ENCODE assay signal across 8 cellular contexts in the genomic region with DNA sequence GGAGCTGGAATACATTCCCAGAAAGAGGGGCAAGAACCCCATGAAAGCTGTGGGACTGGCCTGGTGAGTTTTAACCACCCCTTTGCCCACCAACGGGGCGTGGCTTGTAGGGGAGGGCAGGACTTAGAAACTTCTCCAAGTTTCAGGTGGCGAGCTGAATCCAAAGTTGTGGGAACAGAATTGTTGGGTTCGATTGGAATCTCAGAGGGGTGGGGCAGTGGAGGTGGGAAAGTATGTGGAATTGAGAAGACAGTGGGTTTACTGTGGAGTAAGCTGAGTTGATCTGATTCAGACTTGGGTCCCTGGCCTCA. TPM values are rescaled to one million over a fixed set of nuclear protein-coding genes. Genes with fewer than 3 reads are reported as not detected.
DNase-seq lines count a peak whose midpoint lies in the region; ATAC-seq lines count a peak whose summit lies in the region.

No MANE protein-coding gene starts in this region.

- peak overlapping the region; percentile 99 for H3K4me3 Mint-ChIP-seq in activated CD4-positive, alpha-beta T cell treated with anti-CD3 and anti-CD28 coated beads, Interleukin-2, amount 10 ng/mL, durations not matched to agents 24 days and 14 days
- peak overlapping the region; percentile 97 for H3K4me3 Mint-ChIP-seq in activated naive CD8-positive, alpha-beta T cell treated with anti-CD3 and anti-CD28 coated beads, Interleukin-2, amount 50 U/mL, for 24 hours

- no peak for ATAC-seq in activated naive CD8-positive, alpha-beta T cell treated with anti-CD3 and anti-CD28 coated beads, Interleukin-2, amount 50 U/mL, for 24 hours
- ATAC-seq in left colon (no peak), HG02642 (IDR thresholded peaks at IDR 0.05; ENCODE audit: poor library complexity, unreplicated experiment) (no peak)

- H3K27ac Mint-ChIP-seq in activated CD4-positive, alpha-beta T cell treated with anti-CD3 and anti-CD28 coated beads, Interleukin-2, amount 10 ng/mL, durations not matched to agents 24 days and 14 days: peak overlapping the region; percentile 96
- no peak overlapping the region for H3K27ac Mint-ChIP-seq in activated naive CD8-positive, alpha-beta T cell treated with anti-CD3 and anti-CD28 coated beads, Interleukin-2, amount 50 U/mL, for 24 hours

- H3K9me3 Mint-ChIP-seq in activated CD4-positive, alpha-beta T cell treated with anti-CD3 and anti-CD28 coated beads, Interleukin-2, amount 10 ng/mL, durations not matched to agents 24 days and 14 days: no peaks in the 10 kb centered on the region
- H3K9me3 Mint-ChIP-seq in activated naive CD8-positive, alpha-beta T cell treated with anti-CD3 and anti-CD28 coated beads, Interleukin-2, amount 50 U/mL, for 24 hours: no peaks in the 10 kb centered on the region

- H3K27ac ChIP-seq in temporal lobe (ENCODE audit: low read depth, low read length): peak overlapping the region; percentile 71

- peaks cover 35% of the 10 kb centered on the region for H3K4me1 Mint-ChIP-seq in activated CD4-positive, alpha-beta T cell treated with anti-CD3 and anti-CD28 coated beads, Interleukin-2, amount 10 ng/mL, durations not matched to agents 24 days and 14 days
- H3K4me1 Mint-ChIP-seq in activated naive CD8-positive, alpha-beta T cell treated with anti-CD3 and anti-CD28 coated beads, Interleukin-2, amount 50 U/mL, for 24 hours: peaks cover 37% of the 10 kb centered on the region

- intact Hi-C loops in activated CD4-positive, alpha-beta T cell treated with anti-CD3 and anti-CD28 coated beads, Interleukin-2, amount 10 ng/mL, durations not matched to agents 24 days and 14 days (cut with micrococcal nuclease): loop anchor here (5.0 to 10.0 kb wide), 2 partner anchors 1271 to 1857 kb away; partner anchors contain the start of genes CHPF, SMARCAL1 and TMEM198
- intact Hi-C loops in left colon (cut with DNase I, micrococcal nuclease): loop anchor here in 1 of 2 donors (5.0 kb wide), 1 partner anchor 84 kb away; no protein-coding TSS in a partner anchor

- peaks cover 2% of the 10 kb centered on the region for H3K27me3 Mint-ChIP-seq in activated CD4-positive, alpha-beta T cell treated with anti-CD3 and anti-CD28 coated beads, Interleukin-2, amount 10 ng/mL, durations not matched to agents 24 days and 14 days
- no peaks in the 10 kb centered on the region for H3K27me3 Mint-ChIP-seq in activated naive CD8-positive, alpha-beta T cell treated with anti-CD3 and anti-CD28 coated beads, Interleukin-2, amount 50 U/mL, for 24 hours

- peaks cover 52% of the 10 kb centered on the region for H3K36me3 Mint-ChIP-seq in activated CD4-positive, alpha-beta T cell treated with anti-CD3 and anti-CD28 coated beads, Interleukin-2, amount 10 ng/mL, durations not matched to agents 24 days and 14 days (ENCODE audit: low read depth)
- H3K36me3 Mint-ChIP-seq in activated naive CD8-positive, alpha-beta T cell treated with anti-CD3 and anti-CD28 coated beads, Interleukin-2, amount 50 U/mL, for 24 hours (ENCODE audit: low read depth): peaks cover 21% of the 10 kb centered on the region

- no peak for DNase-seq in activated CD4-positive, alpha-beta T cell treated with anti-CD3 and anti-CD28 coated beads, Interleukin-2, amount 10 ng/mL, durations not matched to agents 24 days and 14 days
- DNase-seq in activated CD4-positive, alpha-beta T cell treated with anti-CD3 and anti-CD28 coated beads, Interleukin-2, amount 50 U/mL, for 1 hour: no peak
- DNase-seq in activated naive CD8-positive, alpha-beta T cell treated with anti-CD3 and anti-CD28 coated beads, Interleukin-2, amount 50 U/mL, for 24 hours: no peak
- DNase-seq in left colon: peak; percentile 57 to 62
- no peak for DNase-seq in HuH-7.5 (ENCODE audit: low spot score)
- DNase-seq in LoVo (ENCODE audit: low spot score): no peak

RNA-seq across cellular contexts. Expression of gene PNKD, which starts 1.1 kb away (rescaled TPM):
- 15.0 and 21.5 TPM in 2 replicates for total RNA-seq in activated CD4-positive, alpha-beta T cell treated with anti-CD3 and anti-CD28 coated beads, Interleukin-2, amount 10 ng/mL, durations not matched to agents 24 days and 14 days
- total RNA-seq in left colon (100 to 1,000 TPM; 103 to 119 TPM), temporal lobe (18.7 TPM)

RNA-seq across cellular contexts. Expression of gene AAMP, which starts 1.5 kb away (rescaled TPM):
- total RNA-seq in activated CD4-positive, alpha-beta T cell treated with anti-CD3 and anti-CD28 coated beads, Interleukin-2, amount 10 ng/mL, durations not matched to agents 24 days and 14 days: 85.3 and 89.0 TPM in 2 replicates
- total RNA-seq in left colon (10 to 100 TPM; 96.2 to 97.2 TPM), temporal lobe (94.2 TPM)

RNA-seq across cellular contexts. Expression of gene GPBAR1, which starts 10.6 kb away (rescaled TPM):
- total RNA-seq in activated CD4-positive, alpha-beta T cell treated with anti-CD3 and anti-CD28 coated beads, Interleukin-2, amount 10 ng/mL, durations not matched to agents 24 days and 14 days: 0.40 and 0.68 TPM in 2 replicates
- total RNA-seq in left colon (1 to 10 TPM; 1.8 to 3.0 TPM), temporal lobe (0.25 TPM)

RNA-seq across cellular contexts. Expression of gene TMBIM1, which starts 20.9 kb away (rescaled TPM):
- 62.6 and 63.1 TPM in 2 replicates for total RNA-seq in activated CD4-positive, alpha-beta T cell treated with anti-CD3 and anti-CD28 coated beads, Interleukin-2, amount 10 ng/mL, durations not matched to agents 24 days and 14 days
- total RNA-seq in left colon: 100 to 1,000 TPM; 317 to 426 TPM
- 8.1 TPM for total RNA-seq in temporal lobe

RNA-seq across cellular contexts. Expression of gene ARPC2, which starts 54.5 kb away (rescaled TPM):
- 515 and 516 TPM in 2 replicates for total RNA-seq in activated CD4-positive, alpha-beta T cell treated with anti-CD3 and anti-CD28 coated beads, Interleukin-2, amount 10 ng/mL, durations not matched to agents 24 days and 14 days
- total RNA-seq in left colon: 100 to 1,000 TPM; 304 to 347 TPM
- 95.6 TPM for total RNA-seq in temporal lobe

Comparison
In these comparisons a context has a peak if more than half of its experiments do, and no peak if none do; other contexts are left out.
1. DNase-seq: peak in left colon (2 of 2); none in activated CD4-positive, alpha-beta T cell treated with anti-CD3 and anti-CD28 coated beads, Interleukin-2, amount 10 ng/mL, durations not matched to agents 24 days and 14 days (single experiment), activated CD4-positive, alpha-beta T cell treated with anti-CD3 and anti-CD28 coated beads, Interleukin-2, amount 50 U/mL, for 1 hour (single experiment), activated naive CD8-positive, alpha-beta T cell treated with anti-CD3 and anti-CD28 coated beads, Interleukin-2, amount 50 U/mL, for 24 hours (single experiment), HuH-7.5 (single experiment) and LoVo (single experiment).